21 cellular contexts compared by ENCODE assay signal in the genomic region with DNA sequence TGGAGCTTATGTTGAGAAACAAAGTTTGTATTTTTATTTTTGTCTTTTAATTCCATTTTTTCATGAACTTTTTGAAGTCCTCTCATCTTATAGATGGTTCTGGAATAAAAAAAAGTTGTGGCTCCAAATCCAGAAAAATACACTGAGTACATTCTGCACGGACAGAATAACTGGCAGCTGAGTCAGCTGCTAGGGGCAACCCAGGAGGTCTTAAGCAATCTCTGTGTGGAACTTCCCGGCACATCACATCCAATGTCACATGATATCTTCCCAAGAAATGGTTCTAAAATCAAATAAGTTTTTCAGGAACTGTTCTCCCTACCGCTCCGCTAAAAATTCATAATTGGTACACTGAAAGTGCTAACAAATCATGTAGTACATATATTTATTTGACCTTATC. TPM values are rescaled to one million over a fixed set of nuclear protein-coding genes. Genes with fewer than 3 reads are reported as not detected.
DNase-seq lines count a peak whose midpoint lies in the region; ATAC-seq and TF ChIP-seq lines count a peak whose summit lies in the region.
"Had no signal": no experiment of that assay in that cellular context is flagged by ENCODE, and none has a peak within 500 bp of the region (broad histone marks: within the 10 kb centered on the region; RNA-seq: fewer than 3 reads in every experiment).

No MANE protein-coding gene starts in this region.

- H3K9me3 Mint-ChIP-seq in GM23338: peaks cover 16% of the 10 kb centered on the region

- peaks cover 19% of the 10 kb centered on the region for H3K4me1 Mint-ChIP-seq in GM23338
- H3K4me1 Mint-ChIP-seq: activated naive CD4-positive, alpha-beta T cell treated with anti-CD3 and anti-CD28 coated beads, Interleukin-2, amount 50 U/mL, for 24 hours had no signal

- H2AFZ ChIP-seq in GM23338: no peak overlapping the region

- H3K4me2 ChIP-seq in GM23338: 0 out of 2 replicates have a peak overlapping the region, but pooled peaks have one; percentile 29

- H3K4me3 Mint-ChIP-seq in GM23338: no peak overlapping the region
- H3K4me3 Mint-ChIP-seq: activated naive CD4-positive, alpha-beta T cell treated with anti-CD3 and anti-CD28 coated beads, Interleukin-2, amount 50 U/mL, for 24 hours; activated T-cell treated with anti-CD3 and anti-CD28 coated beads, Interleukin-2, amount 50 U/mL, for 24 hours had no signal

- H3K27me3 ChIP-seq in GM23338 (ENCODE audit: insufficient read depth) (no peaks in the 10 kb centered on the region), brain microvascular endothelial cell (replicated peaks) (no peaks in the 10 kb centered on the region)
- H3K27me3 ChIP-seq: breast epithelium, esophagus muscularis mucosa, MG63, thyroid gland had no signal

- in situ Hi-C loops in brain microvascular endothelial cell (cut with HindIII; ENCODE audit: low pct_ligation_motif_present, low sequenced_read_pairs): no loop called here

- no peak for DNase-seq in GM23338 (ENCODE audit: low spot score)
- peak; percentile 55 for DNase-seq in brain microvascular endothelial cell
- DNase-seq in foreskin melanocyte: peak; percentile 72
- DNase-seq in stromal cell of bone marrow (ENCODE audit: low read depth): peak; percentile 65
- DNase-seq in Ammon's horn (ENCODE audit: low spot score): no peak
- no peak for DNase-seq in NCI-H2196 (lab: John Stamatoyannopoulos, UW; ENCODE audit: unreplicated experiment)
- DNase-seq in HT-29 (ENCODE audit: low spot score): no peak
- DNase-seq: activated CD4-positive, alpha-beta T cell treated with anti-CD3 and anti-CD28 coated beads, Interleukin-2, amount 50 U/mL, for 1 hour; activated T-cell treated with anti-CD3 and anti-CD28 coated beads, Interleukin-2, amount 50 U/mL, for 24 hours; DMS153; left colon; MG63; NCI-H345; NK-92 treated with Interleukin-12 subunit alpha and Interleukin-12 subunit beta, amount 100 ng/mL, for 24 hours; thyroid gland had no signal

- TF ChIP-seq CTCF in GM23338 (conservative IDR thresholded peaks at IDR 0.05; ENCODE audit: low read depth in 2 of 2): no peak
- no peak for TF ChIP-seq CTCF in brain microvascular endothelial cell (IDR thresholded peaks at IDR 0.05; ENCODE audit: low read depth, low read length, missing control alignments)

- ATAC-seq in GM23338: no peak
- ATAC-seq: left colon had no signal

- H4K20me1 ChIP-seq in GM23338 (replicated peaks; ENCODE audit: insufficient read depth): no peaks in the 10 kb centered on the region

- H3K4me3 ChIP-seq in GM23338 (no peak overlapping the region), brain microvascular endothelial cell (ENCODE audit: low read depth, low read length) (no peak overlapping the region)
- H3K4me3 ChIP-seq: breast epithelium, esophagus muscularis mucosa, HAP-1, MG63, skin epidermis, thyroid gland had no signal

- H3K27ac Mint-ChIP-seq in GM23338: no peak overlapping the region
- H3K27ac Mint-ChIP-seq: activated naive CD4-positive, alpha-beta T cell treated with anti-CD3 and anti-CD28 coated beads, Interleukin-2, amount 50 U/mL, for 24 hours; activated T-cell treated with anti-CD3 and anti-CD28 coated beads, Interleukin-2, amount 50 U/mL, for 24 hours had no signal

- no peak overlapping the region for H3K27ac ChIP-seq in GM23338 (ENCODE audit: low read depth)
- no peak overlapping the region for H3K27ac ChIP-seq in brain microvascular endothelial cell
- H3K27ac ChIP-seq: breast epithelium, esophagus muscularis mucosa, RWPE1, thyroid gland had no signal

- no peaks in the 10 kb centered on the region for H3K79me2 ChIP-seq in GM23338 (replicated peaks; ENCODE audit: insufficient read depth)

- H3K27me3 Mint-ChIP-seq in GM23338 (ENCODE audit: insufficient read depth, low read depth, poor library complexity): no peaks in the 10 kb centered on the region

- no peaks in the 10 kb centered on the region; the same call in 1 of the 2 replicates for H3K36me3 ChIP-seq in GM23338 (ENCODE audit: insufficient read depth)
- H3K36me3 ChIP-seq in brain microvascular endothelial cell (replicated peaks): no peaks in the 10 kb centered on the region
- H3K36me3 ChIP-seq: breast epithelium, esophagus muscularis mucosa, HAP-1, MG63, thyroid gland had no signal

- peaks cover 13% of the 10 kb centered on the region for H3K36me3 Mint-ChIP-seq in GM23338 (ENCODE audit: low read depth)
- H3K36me3 Mint-ChIP-seq: activated naive CD4-positive, alpha-beta T cell treated with anti-CD3 and anti-CD28 coated beads, Interleukin-2, amount 50 U/mL, for 24 hours had no signal

- H3K4me1 ChIP-seq in GM23338 (ENCODE audit: insufficient read depth): peaks cover 14% of the 10 kb centered on the region; the same call in 1 of the 2 replicates
- H3K4me1 ChIP-seq: breast epithelium, esophagus muscularis mucosa, HAP-1, thyroid gland had no signal

- H3K9me2 ChIP-seq in GM23338 (ENCODE audit: insufficient read depth): no peaks in the 10 kb centered on the region

- no peaks in the 10 kb centered on the region for H3F3A ChIP-seq in GM23338 (replicated peaks; ENCODE audit: low read depth)

TF ChIP-seq in GM23338, 12 proteins besides CTCF, POLR2A, EP300 and RAD21 (continues in another document):
- no peak for TF ChIP-seq STAT1 (IDR thresholded peaks at IDR 0.05; ENCODE audit: unreplicated experiment)
- no peak for TF ChIP-seq NANOG (IDR thresholded peaks at IDR 0.05; ENCODE audit: borderline replicate concordance)
- no peak for TF ChIP-seq ZNF331 (CRISPR knock-in tag; IDR thresholded peaks at IDR 0.05; ENCODE audit: low read depth)
- no peak for TF ChIP-seq REST (IDR thresholded peaks at IDR 0.05; ENCODE audit: unreplicated experiment)
- no peak for TF ChIP-seq EZH2phosphoT487 (IDR thresholded peaks at IDR 0.05; ENCODE audit: unreplicated experiment)

RNA-seq across cellular contexts. Expression of gene SLC13A3, which starts 29.8 kb away (rescaled TPM):
- total RNA-seq in GM23338 (2014; rRNA removed; shearing (Covaris generic)): 8.6 and 9.3 TPM in 2 replicates
- polyA plus RNA-seq in GM23338 (2016; fragmentation: Nextera tagmentation; extraction: Ambion mirVana): 7.2 and 9.1 TPM in 2 replicates
- not detected in 2 replicates for total RNA-seq in HT-29 (2014; rRNA removed; shearing (Covaris generic))

Comparison
In these comparisons a context has a peak if more than half of its experiments do, and no peak if none do; other contexts are left out.
1. DNase-seq: peak in brain microvascular endothelial cell (single experiment), foreskin melanocyte (single experiment) and stromal cell of bone marrow (single experiment); none in GM23338 (single experiment), Ammon's horn (single experiment), NCI-H2196 (single experiment) and HT-29 (single experiment).